ENCODE assay signal across 8 cellular contexts in genomic region chr11:112073941-112074811, GRCh38. TPM values are rescaled to one million over a fixed set of nuclear protein-coding genes. Genes with fewer than 3 reads are reported as not detected.
DNase-seq lines count a peak whose midpoint lies in the region; ATAC-seq, FAIRE-seq and TF ChIP-seq lines count a peak whose summit lies in the region.

TSS of gene NKAPD1 (plus strand) at chr11:112074299. CDS start at chr11:112075575, 1,276 bp downstream.
A gene with protein sequence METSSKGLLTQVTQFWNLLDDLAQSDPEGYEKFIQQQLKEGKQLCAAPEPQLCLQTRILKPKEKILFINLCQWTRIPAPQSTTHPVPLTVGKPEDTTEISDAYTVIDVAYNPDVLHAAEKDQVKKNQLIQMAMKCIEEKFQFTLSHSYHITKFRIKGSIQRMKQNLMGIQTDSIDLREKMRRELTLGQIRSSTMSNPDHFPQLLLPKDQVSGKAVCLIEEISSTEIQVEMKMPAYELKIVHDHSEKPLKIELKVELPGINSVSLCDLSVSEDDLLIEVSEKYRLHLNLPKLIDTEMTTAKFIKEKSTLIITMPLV (minus strand): TSS chr11:112074017. CDS start chr11:112073174, 843 bp downstream.

- ATAC-seq in HG02763 (IDR thresholded peaks at IDR 0.05; ENCODE audit: unreplicated experiment), result peak; percentile 85
- ATAC-seq in left ventricle myocardium superior, result peak; percentile 91

- DNase-seq in GM12891 (ENCODE audit: insufficient read length, low spot score), result peak; percentile 53
- DNase-seq in NCI-H1417 treated with DMSO at 0.1 percent for 48 hours (lab: John Stamatoyannopoulos, UW), result peak; percentile 81
- peak; percentile 78 for DNase-seq in T follicular helper cell (ENCODE audit: low read depth)
- peak; percentile 90 for DNase-seq in amniotic stem cell (lab: John Stamatoyannopoulos, UW)
- peak; percentile 74 for DNase-seq in left ventricle myocardium superior
- DNase-seq in prostate gland (ENCODE audit: low spot score), result peak; percentile 60
- peak; percentile 75 for DNase-seq in ureter (ENCODE audit: low spot score)

- H3K36me3 ChIP-seq in prostate gland, result peaks cover 0 to 3% of the 10 kb centered on the region in 2 donors

- TF ChIP-seq POLR2A in GM12891 (IDR thresholded peaks at IDR 0.05; ENCODE audit: low read depth, low read length) (peak; percentile 61; the same call in 1 of the 2 replicates), prostate gland (IDR thresholded peaks at IDR 0.05) (peak; percentile 14)

- peak in 2 of 4 experiments; percentile 33 to 41 for TF ChIP-seq CTCF in prostate gland (IDR thresholded peaks at IDR 0.05)

- no peaks in the 10 kb centered on the region for H3K4me1 ChIP-seq in prostate gland (replicated peaks)

- FAIRE-seq in GM12891 (lab: Jason Lieb, UNC), result peak; percentile 82

- H3K9me3 ChIP-seq in prostate gland, result no peaks in the 10 kb centered on the region

- no peaks in the 10 kb centered on the region for H3K27me3 ChIP-seq in prostate gland (replicated peaks; ENCODE audit: insufficient read depth)

- intact Hi-C loops in left ventricle myocardium superior (cut with micrococcal nuclease) (no loop called here), prostate gland (cut with DNase I) (no loop called here)

- peak within 1 kb of the TSS; percentile 71 to 75 for H3K4me3 ChIP-seq in prostate gland

- under 1% methylated on average over 43 of the region's 43 CpGs for WGBS in prostate gland

- peak within 1 kb of the TSS; percentile 86 to 87 for H3K27ac ChIP-seq in prostate gland

TF ChIP-seq in GM12891, 5 proteins besides CTCF, POLR2A, EP300 and RAD21:
- TF ChIP-seq TAF1 (IDR thresholded peaks at IDR 0.05; ENCODE audit: low read depth, low read length) (peak; percentile 57; the same call in 1 of the 2 replicates), POLR2AphosphoS5 (IDR thresholded peaks at IDR 0.05; ENCODE audit: low read depth, low read length) (peak; percentile 56; the same call in 1 of the 2 replicates), POU2F2 (IDR thresholded peaks at IDR 0.05; ENCODE audit: low read depth, low read length) (peak; percentile 70; the same call in 1 of the 2 replicates), SPI1 (IDR thresholded peaks at IDR 0.05; ENCODE audit: low read depth, low read length) (peak; percentile 31; the same call in 1 of the 2 replicates), PAX5 (IDR thresholded peaks at IDR 0.05; ENCODE audit: insufficient read depth, low read length, severe bottlenecking) (no peak)

RNA-seq across cellular contexts. Expression of gene NKAPD1, which starts in this region (rescaled TPM):
- polyA plus RNA-seq in GM12891 (2012; ENCODE audit: low read depth, missing spikeins), result 19.7 TPM
- 7.7 TPM for total RNA-seq in left ventricle myocardium superior
- 10 to 100 TPM; 11.8 to 16.8 TPM for total RNA-seq in prostate gland
- total RNA-seq in ureter, result 16.4 TPM

RNA-seq across cellular contexts. Expression of the second gene that starts in this region (rescaled TPM):
- 1.2 TPM for polyA plus RNA-seq in GM12891 (2012; ENCODE audit: low read depth, missing spikeins)
- total RNA-seq in left ventricle myocardium superior (1.6 TPM), prostate gland (10 to 100 TPM in 1 of 2 donors, 1 to 10 TPM in 1; 1.1 to 13.7 TPM), ureter (3.4 TPM)

Comparison
In these comparisons a context has a peak if more than half of its experiments do, and no peak if none do; other contexts are left out.
1. Peak in every context shown above with its lines: DNase-seq, ATAC-seq, H3K4me3 ChIP-seq and H3K27ac ChIP-seq.